13 cellular contexts compared by ENCODE assay signal in genomic region chr6:42095776-42096541, GRCh38. TPM values are rescaled to one million over a fixed set of nuclear protein-coding genes. Genes with fewer than 3 reads are reported as not detected.
DNase-seq lines count a peak whose midpoint lies in the region; ATAC-seq and TF ChIP-seq lines count a peak whose summit lies in the region.
"Had no signal": no experiment of that assay in that cellular context is flagged by ENCODE, and none has a peak within 500 bp of the region (broad histone marks: within the 10 kb centered on the region; RNA-seq: fewer than 3 reads in every experiment).

No MANE protein-coding gene starts in this region.

- no TSS peak for BruUV-seq in Panc1 (replicated peaks; lab: Mats Ljungman, UMichigan)

- H3K4me3 ChIP-seq in Panc1 (ENCODE audit: low read depth in 2 of 2, low read length in 2 of 2): no peak overlapping the region
- no peak overlapping the region for H3K4me3 ChIP-seq in epithelial cell of esophagus (ENCODE audit: low read length)
- H3K4me3 ChIP-seq in ascending aorta: no peak overlapping the region
- H3K4me3 ChIP-seq: mucosa of descending colon, pancreas had no signal

- no peaks in the 10 kb centered on the region for H3K36me3 ChIP-seq in Panc1 (ENCODE audit: control insufficient read depth, insufficient read depth, low read length)
- no peaks in the 10 kb centered on the region for H3K36me3 ChIP-seq in ascending aorta
- H3K36me3 ChIP-seq: pancreas had no signal

- CTCF ChIA-PET in Panc1 (lab: Charles Lee): no interaction called here

- peak; percentile 17; the same call in 1 of the 2 replicates for TF ChIP-seq CTCF in 22Rv1 (IDR thresholded peaks at IDR 0.05)
- 0 out of 3 replicates have a peak, but pooled peaks have one; percentile 2 for TF ChIP-seq CTCF in GM12872 (IDR thresholded peaks at IDR 0.05; ENCODE audit: insufficient read depth, low read depth, low read length)
- peak; percentile 65 for TF ChIP-seq CTCF in Panc1 (IDR thresholded peaks at IDR 0.05)
- peak; percentile 6 for TF ChIP-seq CTCF in epithelial cell of esophagus (IDR thresholded peaks at IDR 0.05; ENCODE audit: insufficient read depth, low read depth, low read length, missing control alignments)
- TF ChIP-seq CTCF in ascending aorta (IDR thresholded peaks at IDR 0.05): no peak

- in situ Hi-C loops in Panc1 (cut with HindIII; ENCODE audit: low pct_unique_long_range_greater_than_20kb, low sequenced_read_pairs): no loop called here

- POLR2A ChIA-PET in Panc1 (lab: Charles Lee): no interaction called here

- H3K27me3 ChIP-seq in Panc1 (ENCODE audit: control insufficient read depth, insufficient read depth, low read length) (no peaks in the 10 kb centered on the region), ascending aorta (no peaks in the 10 kb centered on the region)
- H3K27me3 ChIP-seq: pancreas had no signal

- DNase-seq in Panc1 (ENCODE audit: low read depth, low spot score) (no peak), epithelial cell of esophagus (ENCODE audit: low read depth) (no peak), NCI-H2107 treated with DMSO at 0.1 percent for 48 hours (lab: John Stamatoyannopoulos, UW; ENCODE audit: unreplicated experiment) (no peak), kidney glomerular epithelial cell (lab: John Stamatoyannopoulos, UW) (no peak), ascending aorta (ENCODE audit: low spot score in 2 of 2) (no peak)
- no peak for DNase-seq in activated CD8-positive, alpha-beta memory T cell treated with anti-CD3 and anti-CD28 coated beads, Interleukin-2, amount 50 U/mL, for 4 hours
- DNase-seq: activated naive CD4-positive, alpha-beta T cell treated with Interleukin-2 at 50 U/mL for 16 hours; DMS153; NCI-H1092; pancreas had no signal

- H3K9me3 ChIP-seq in Panc1 (ENCODE audit: control insufficient read depth, insufficient read depth, low read depth, low read length) (no peaks in the 10 kb centered on the region), ascending aorta (no peaks in the 10 kb centered on the region)
- H3K9me3 ChIP-seq: mucosa of descending colon, pancreas had no signal

- H3K27ac ChIP-seq in 22Rv1 (no peak overlapping the region), Panc1 (ENCODE audit: low read length) (no peak overlapping the region), ascending aorta (no peak overlapping the region)
- H3K27ac ChIP-seq: pancreas had no signal

- intact Hi-C loops in Panc1 (cut with micrococcal nuclease; ENCODE audit: unreplicated experiment): no loop called here
- intact Hi-C loops in ascending aorta (cut with DNase I): no loop called here

- peak; percentile 6 for ATAC-seq in Panc1
- ATAC-seq: mucosa of descending colon had no signal

- H3K4me1 ChIP-seq in Panc1 (ENCODE audit: control insufficient read depth, insufficient read depth, low read length): peaks cover 12% of the 10 kb centered on the region
- H3K4me1 ChIP-seq in ascending aorta: no peaks in the 10 kb centered on the region

RNA-seq across cellular contexts. Expression of gene TAF8, which starts 45.6 kb away (rescaled TPM):
- total RNA-seq in Panc1 (2021; ENCODE audit: unreplicated experiment) (35.5 TPM), ascending aorta (26.0 TPM)
- polyA plus RNA-seq in Panc1 (2012; ENCODE audit: insufficient read length): 18.2 TPM

RNA-seq across cellular contexts. Expression of gene C6orf132, which starts 46.5 kb away (rescaled TPM):
- total RNA-seq in Panc1 (2021; ENCODE audit: unreplicated experiment) (12.9 TPM), ascending aorta (1.3 TPM)
- polyA plus RNA-seq in Panc1 (2012; ENCODE audit: insufficient read length): 11.4 TPM

Comparison
In these comparisons a context has a peak if more than half of its experiments do, and no peak if none do; other contexts are left out.
1. CTCF ChIP-seq: peak in 22Rv1 (single experiment), GM12872 (single experiment), Panc1 (single experiment) and epithelial cell of esophagus (single experiment); none in ascending aorta (0 of 3).